26 cellular contexts compared by ENCODE assay signal in genomic region chr14:34437729-34438080, GRCh38.
"Had no signal": no experiment of that assay in that cellular context is flagged by ENCODE, and none has a peak within 500 bp of the region (broad histone marks: within the 10 kb centered on the region; RNA-seq: fewer than 3 reads in every experiment).

No MANE protein-coding gene starts in this region.

- H3K4me2 ChIP-seq: neural progenitor cell had no signal

- H3K27me3 ChIP-seq: breast epithelium, neural progenitor cell, thyroid gland had no signal

- H3K36me3 Mint-ChIP-seq: activated CD4-positive, alpha-beta memory T cell treated with anti-CD3 and anti-CD28 coated beads for 36 hours had no signal

- H3K9me3 ChIP-seq: breast epithelium, thyroid gland had no signal

- H3K27ac ChIP-seq: breast epithelium, neural progenitor cell, thyroid gland had no signal

- ATAC-seq: naive thymus-derived CD8-positive, alpha-beta T cell; sciatic nerve; T-helper 17 cell had no signal

- H3K4me3 ChIP-seq: breast epithelium, neural progenitor cell, thyroid gland had no signal

- H3K4me3 Mint-ChIP-seq: activated CD4-positive, alpha-beta memory T cell treated with anti-CD3 and anti-CD28 coated beads for 36 hours; activated naive CD8-positive, alpha-beta T cell treated with anti-CD3 and anti-CD28 coated beads for 36 hours; naive thymus-derived CD8-positive, alpha-beta T cell; neural progenitor cell; T-helper 17 cell had no signal

- H3K4me1 ChIP-seq: breast epithelium had no signal

- DNase-seq: activated CD4-positive, alpha-beta memory T cell treated with anti-CD3 and anti-CD28 coated beads for 36 hours; activated CD4-positive, alpha-beta T cell treated with anti-CD3 and anti-CD28 coated beads for 48 hours; activated naive CD4-positive, alpha-beta T cell treated with Interleukin-2 at 50 U/mL for 16 hours; activated naive CD8-positive, alpha-beta T cell treated with anti-CD3 and anti-CD28 coated beads for 36 hours; activated T-cell treated with anti-CD3 and anti-CD28 coated beads, Interleukin-2, amount 50 U/mL, for 48 hours; amniotic stem cell; cortex of kidney; effector CD4-positive, alpha-beta T cell; erythroblast; foreskin melanocyte; glutamatergic neuron; hippocampal formation; mesenchymal stem cell; naive thymus-derived CD8-positive, alpha-beta T cell; posterior cingulate gyrus; stimulated activated CD4-positive, alpha-beta T cell treated with anti-CD3 and anti-CD28 coated beads, Interleukin-2, amount 100 ng/mL, for 24 hours; stimulated activated CD8-positive, alpha-beta memory T cell treated with anti-CD3 and anti-CD28 coated beads, Interleukin-4, amount 100 ng/mL, for 48 hours; stimulated activated naive CD4-positive, alpha-beta T cell treated with Interleukin-2 at 50 U/mL for 16 hours; SW 1271; T-helper 17 cell had no signal

- H3K36me3 ChIP-seq: breast epithelium, neural progenitor cell, thyroid gland had no signal

- H3K4me1 Mint-ChIP-seq: neural progenitor cell had no signal

- H3K9me3 Mint-ChIP-seq: activated CD4-positive, alpha-beta memory T cell treated with anti-CD3 and anti-CD28 coated beads for 36 hours; activated naive CD8-positive, alpha-beta T cell treated with anti-CD3 and anti-CD28 coated beads for 36 hours; naive thymus-derived CD8-positive, alpha-beta T cell had no signal

- H3K9ac ChIP-seq: neural progenitor cell had no signal

- H3K27ac Mint-ChIP-seq: activated CD4-positive, alpha-beta memory T cell treated with anti-CD3 and anti-CD28 coated beads for 36 hours; activated naive CD8-positive, alpha-beta T cell treated with anti-CD3 and anti-CD28 coated beads for 36 hours; neural progenitor cell; T-helper 17 cell had no signal

- FAIRE-seq: small intestine, urothelium cell line had no signal

- H2AFZ ChIP-seq: neural progenitor cell had no signal

- H3K27me3 Mint-ChIP-seq: activated CD4-positive, alpha-beta memory T cell treated with anti-CD3 and anti-CD28 coated beads for 36 hours; activated naive CD8-positive, alpha-beta T cell treated with anti-CD3 and anti-CD28 coated beads for 36 hours; naive thymus-derived CD8-positive, alpha-beta T cell; T-helper 17 cell had no signal
